32 cellular contexts compared by ENCODE assay signal in the genomic region with DNA sequence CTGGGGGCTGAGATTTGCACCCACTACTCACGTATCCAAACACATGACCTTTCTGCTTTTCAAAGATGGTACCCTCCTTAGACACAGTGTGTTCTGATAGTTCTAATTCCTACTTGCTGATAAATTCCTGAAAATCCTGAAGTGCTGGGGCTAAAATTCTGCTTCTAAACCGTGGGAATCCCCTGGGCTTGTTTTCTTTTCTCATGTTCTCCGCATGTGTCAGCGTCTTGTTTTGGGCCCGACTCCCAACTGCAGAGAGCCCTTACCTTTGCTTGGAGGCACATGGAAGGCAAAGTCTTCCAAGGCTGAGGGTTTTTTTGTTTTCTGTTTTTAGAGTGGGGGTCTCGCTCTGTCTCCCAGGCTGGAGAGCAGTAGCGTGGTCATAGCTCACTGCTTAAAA.
DNase-seq lines count a peak whose midpoint lies in the region; ATAC-seq, FAIRE-seq and TF ChIP-seq lines count a peak whose summit lies in the region.
"Had no signal": no experiment of that assay in that cellular context is flagged by ENCODE, and none has a peak within 500 bp of the region (broad histone marks: within the 10 kb centered on the region; RNA-seq: fewer than 3 reads in every experiment).

No MANE protein-coding gene starts in this region.

- no peaks in the 10 kb centered on the region for H3K36me3 Mint-ChIP-seq in stimulated activated effector memory CD8-positive, alpha-beta T cell treated with anti-CD3 and anti-CD28 coated beads, Interleukin-12 subunit alpha, Interleukin-12 subunit beta, amount 100 ng/mL, for 72 hours
- H3K36me3 Mint-ChIP-seq: activated CD8-positive, alpha-beta memory T cell treated with anti-CD3 and anti-CD28 coated beads, Interleukin-2, amount 10 ng/mL, durations not matched to agents 7 days and 5 days; CD14-positive monocyte; naive B cell; stimulated activated memory B cell treated with anti-CD40 and anti-IgM and Interleukin-4, amounts not matched to agents 10 μg/mL and 1 μg/mL and 100 μg/mL, for 72 hours; T-cell; type B pancreatic cell had no signal

- DNase-seq in H54 (ENCODE audit: insufficient read length, low spot score) (peak; percentile 37), astrocyte of the spinal cord (ENCODE audit: low read depth, low spot score) (peak; percentile 58), iris pigment epithelial cell (ENCODE audit: low read depth) (peak; percentile 82), NOMO-1 treated with dmso at 0.1 percent for 144 hours (lab: John Stamatoyannopoulos, UW; ENCODE audit: unreplicated experiment) (no peak)
- DNase-seq in stimulated activated effector memory CD8-positive, alpha-beta T cell treated with anti-CD3 and anti-CD28 coated beads, Interleukin-12 subunit alpha, Interleukin-12 subunit beta, amount 100 ng/mL, for 72 hours (ENCODE audit: low spot score in 2 of 2) = no peak
- DNase-seq: activated CD4-positive, alpha-beta T cell treated with anti-CD3 and anti-CD28 coated beads, Interleukin-2, amount 50 U/mL, for 1 hour; activated CD8-positive, alpha-beta memory T cell treated with anti-CD3 and anti-CD28 coated beads, Interleukin-2, amount 10 ng/mL, durations not matched to agents 7 days and 5 days; activated naive CD4-positive, alpha-beta T cell; activated naive CD8-positive, alpha-beta T cell treated with anti-CD3 and anti-CD28 coated beads, Interleukin-2, amount 50 U/mL, for 24 hours; activated T-cell treated with anti-CD3 and anti-CD28 coated beads, Interleukin-2, amount 50 U/mL, for 72 hours; Caco-2; DMS79; effector memory CD4-positive, alpha-beta T cell; kidney; MG63; midbrain; naive B cell; NCI-H1105 treated with DMSO at 0.1 percent for 48 hours; NCI-H187 treated with DMSO at 0.1 percent for 48 hours; NCI-H524 treated with DMSO at 0.1 percent for 48 hours; psoas muscle; T-cell had no signal

- H3K4me3 ChIP-seq in astrocyte of the spinal cord (ENCODE audit: low read depth, low read length) = no peak overlapping the region
- H3K4me3 ChIP-seq: coronary artery, K562, MG63, psoas muscle had no signal

- no peak for ATAC-seq in GM18861 (IDR thresholded peaks at IDR 0.05; ENCODE audit: unreplicated experiment)
- no peak for ATAC-seq in stimulated activated effector memory CD8-positive, alpha-beta T cell treated with anti-CD3 and anti-CD28 coated beads, Interleukin-12 subunit alpha, Interleukin-12 subunit beta, amount 100 ng/mL, for 72 hours
- ATAC-seq in HG02870 (IDR thresholded peaks at IDR 0.05; ENCODE audit: unreplicated experiment) = no peak
- ATAC-seq: activated CD8-positive, alpha-beta memory T cell treated with anti-CD3 and anti-CD28 coated beads, Interleukin-2, amount 10 ng/mL, durations not matched to agents 7 days and 5 days; activated naive CD8-positive, alpha-beta T cell treated with anti-CD3 and anti-CD28 coated beads, Interleukin-2, amount 50 U/mL, for 24 hours; activated T-cell treated with anti-CD3 and anti-CD28 coated beads, Interleukin-2, amount 50 U/mL, for 72 hours; K562; psoas muscle; stimulated activated memory B cell treated with anti-CD40 and anti-IgM and Interleukin-4, amounts not matched to agents 10 μg/mL and 1 μg/mL and 100 μg/mL, for 72 hours; T-cell; WTC11 had no signal

- in situ Hi-C loops in astrocyte of the spinal cord (cut with HindIII; ENCODE audit: low sequenced_read_pairs) = no loop called here

- no peak for FAIRE-seq in H54 (lab: Jason Lieb, UNC)
- FAIRE-seq: H1, HTR-8/SVneo, kidney had no signal

- no peak overlapping the region for H3K27ac Mint-ChIP-seq in stimulated activated effector memory CD8-positive, alpha-beta T cell treated with anti-CD3 and anti-CD28 coated beads, Interleukin-12 subunit alpha, Interleukin-12 subunit beta, amount 100 ng/mL, for 72 hours
- H3K27ac Mint-ChIP-seq: activated CD8-positive, alpha-beta memory T cell treated with anti-CD3 and anti-CD28 coated beads, Interleukin-2, amount 10 ng/mL, durations not matched to agents 7 days and 5 days; activated naive CD8-positive, alpha-beta T cell treated with anti-CD3 and anti-CD28 coated beads, Interleukin-2, amount 50 U/mL, for 24 hours; activated T-cell treated with anti-CD3 and anti-CD28 coated beads, Interleukin-2, amount 50 U/mL, for 72 hours; CD14-positive monocyte; stimulated activated memory B cell treated with anti-CD40 and anti-IgM and Interleukin-4, amounts not matched to agents 10 μg/mL and 1 μg/mL and 100 μg/mL, for 72 hours; T-cell; type B pancreatic cell; WTC11 had no signal

- no peak for TF ChIP-seq CTCF in astrocyte of the spinal cord (IDR thresholded peaks at IDR 0.05; ENCODE audit: low read depth, low read length)

- H3K9me3 Mint-ChIP-seq in stimulated activated effector memory CD8-positive, alpha-beta T cell treated with anti-CD3 and anti-CD28 coated beads, Interleukin-12 subunit alpha, Interleukin-12 subunit beta, amount 100 ng/mL, for 72 hours = no peaks in the 10 kb centered on the region
- H3K9me3 Mint-ChIP-seq: activated naive CD8-positive, alpha-beta T cell treated with anti-CD3 and anti-CD28 coated beads, Interleukin-2, amount 50 U/mL, for 24 hours; activated T-cell treated with anti-CD3 and anti-CD28 coated beads, Interleukin-2, amount 50 U/mL, for 72 hours; naive B cell; stimulated activated memory B cell treated with anti-CD40 and anti-IgM and Interleukin-4, amounts not matched to agents 10 μg/mL and 1 μg/mL and 100 μg/mL, for 72 hours; T-cell; type B pancreatic cell had no signal

- H3K4me3 Mint-ChIP-seq in stimulated activated effector memory CD8-positive, alpha-beta T cell treated with anti-CD3 and anti-CD28 coated beads, Interleukin-12 subunit alpha, Interleukin-12 subunit beta, amount 100 ng/mL, for 72 hours = no peak overlapping the region
- H3K4me3 Mint-ChIP-seq: activated CD8-positive, alpha-beta memory T cell treated with anti-CD3 and anti-CD28 coated beads, Interleukin-2, amount 10 ng/mL, durations not matched to agents 7 days and 5 days; activated naive CD8-positive, alpha-beta T cell treated with anti-CD3 and anti-CD28 coated beads, Interleukin-2, amount 50 U/mL, for 24 hours; activated T-cell treated with anti-CD3 and anti-CD28 coated beads, Interleukin-2, amount 50 U/mL, for 72 hours; CD14-positive monocyte; naive B cell; stimulated activated memory B cell treated with anti-CD40 and anti-IgM and Interleukin-4, amounts not matched to agents 10 μg/mL and 1 μg/mL and 100 μg/mL, for 72 hours; T-cell; type B pancreatic cell; WTC11 had no signal

- H3K4me1 Mint-ChIP-seq in stimulated activated effector memory CD8-positive, alpha-beta T cell treated with anti-CD3 and anti-CD28 coated beads, Interleukin-12 subunit alpha, Interleukin-12 subunit beta, amount 100 ng/mL, for 72 hours = no peaks in the 10 kb centered on the region
- H3K4me1 Mint-ChIP-seq: activated CD8-positive, alpha-beta memory T cell treated with anti-CD3 and anti-CD28 coated beads, Interleukin-2, amount 10 ng/mL, durations not matched to agents 7 days and 5 days; activated naive CD8-positive, alpha-beta T cell treated with anti-CD3 and anti-CD28 coated beads, Interleukin-2, amount 50 U/mL, for 24 hours; stimulated activated memory B cell treated with anti-CD40 and anti-IgM and Interleukin-4, amounts not matched to agents 10 μg/mL and 1 μg/mL and 100 μg/mL, for 72 hours; T-cell; WTC11 had no signal

- no peak for TF ChIP-seq POLR2A in H54 (IDR thresholded peaks at IDR 0.05; ENCODE audit: low read depth, low read length)

Comparison
In these comparisons a context has a peak if more than half of its experiments do, and no peak if none do; other contexts are left out.
1. DNase-seq: peak in H54 (single experiment), astrocyte of the spinal cord (single experiment) and iris pigment epithelial cell (single experiment); none in stimulated activated effector memory CD8-positive, alpha-beta T cell treated with anti-CD3 and anti-CD28 coated beads, Interleukin-12 subunit alpha, Interleukin-12 subunit beta, amount 100 ng/mL, for 72 hours (0 of 2) and NOMO-1 treated with dmso at 0.1 percent for 144 hours (single experiment).